1 cellular context compared by ENCODE assay signal in the genomic region with DNA sequence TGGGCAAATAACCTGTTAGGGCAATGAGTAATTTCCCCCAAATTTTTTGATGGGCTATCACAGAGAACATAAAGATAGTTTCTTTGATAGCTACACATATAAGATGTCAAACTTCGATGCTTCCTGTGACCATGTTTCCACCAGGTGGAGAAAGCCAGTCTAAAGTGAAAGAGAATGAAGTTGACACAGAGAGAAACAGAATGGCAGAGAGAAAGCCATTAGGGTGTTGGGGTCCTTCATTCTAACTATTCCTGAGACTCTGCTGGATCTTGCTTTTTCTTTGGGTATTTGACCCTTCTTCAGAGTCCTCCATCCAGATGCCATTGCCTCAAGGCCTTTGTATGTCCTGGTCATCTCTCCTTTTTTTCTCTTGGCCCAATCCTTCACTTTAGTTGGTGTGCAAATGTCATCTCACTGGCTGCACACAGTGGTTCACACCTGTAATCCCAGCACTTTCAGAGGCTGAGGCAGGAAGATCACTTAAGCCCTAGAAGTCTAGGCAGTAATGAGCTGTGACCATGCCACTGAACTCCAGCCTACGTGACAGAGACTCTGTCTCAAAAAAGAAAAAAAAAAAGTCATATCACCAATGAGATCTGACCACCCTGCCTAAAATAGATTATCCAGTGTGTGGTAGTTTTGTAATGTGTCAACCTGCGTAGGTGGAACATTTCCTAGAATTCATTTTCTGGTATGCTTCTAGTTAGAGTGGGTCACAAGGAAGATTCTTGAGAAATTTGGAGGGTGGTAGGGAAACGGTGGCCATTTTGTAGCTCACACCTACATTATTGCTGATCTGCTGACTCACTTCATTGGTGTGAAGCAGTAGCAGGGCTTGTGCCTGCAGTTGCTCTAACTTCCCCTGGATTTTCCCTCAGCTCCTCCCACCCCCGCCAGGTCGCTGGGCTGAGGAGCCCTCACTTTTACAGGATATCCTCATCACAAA.
TF ChIP-seq lines count a peak whose summit lies in the region.

No MANE protein-coding gene starts in this region.

TF ChIP-seq in K562, 482 proteins besides CTCF, POLR2A, EP300 and RAD21 (continued from another document and continues in another):
- TF ChIP-seq, protein P1, sequence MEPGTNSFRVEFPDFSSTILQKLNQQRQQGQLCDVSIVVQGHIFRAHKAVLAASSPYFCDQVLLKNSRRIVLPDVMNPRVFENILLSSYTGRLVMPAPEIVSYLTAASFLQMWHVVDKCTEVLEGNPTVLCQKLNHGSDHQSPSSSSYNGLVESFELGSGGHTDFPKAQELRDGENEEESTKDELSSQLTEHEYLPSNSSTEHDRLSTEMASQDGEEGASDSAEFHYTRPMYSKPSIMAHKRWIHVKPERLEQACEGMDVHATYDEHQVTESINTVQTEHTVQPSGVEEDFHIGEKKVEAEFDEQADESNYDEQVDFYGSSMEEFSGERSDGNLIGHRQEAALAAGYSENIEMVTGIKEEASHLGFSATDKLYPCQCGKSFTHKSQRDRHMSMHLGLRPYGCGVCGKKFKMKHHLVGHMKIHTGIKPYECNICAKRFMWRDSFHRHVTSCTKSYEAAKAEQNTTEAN (CRISPR knock-in tag; IDR thresholded peaks at IDR 0.05), result no peak
- TF ChIP-seq CCNT2 (IDR thresholded peaks at IDR 0.05; ENCODE audit: borderline replicate concordance, extremely low read depth, insufficient read length, low read depth, low read length) (peak; percentile 18), FOS (IDR thresholded peaks at IDR 0.05; ENCODE audit: extremely low read depth, insufficient read length) (no peak), BCOR (IDR thresholded peaks at IDR 0.05) (no peak), ZBED1 (IDR thresholded peaks at IDR 0.05) (no peak), TRIM24 (IDR thresholded peaks at IDR 0.05) (peak; percentile 67 to 81; a peak in 3 of 4 replicates), ZNF408 (CRISPR knock-in tag; IDR thresholded peaks at IDR 0.05; ENCODE audit: low read depth) (no peak), MEF2D (tag; conservative IDR thresholded peaks at IDR 0.05; ENCODE audit: low read depth) (peak; percentile 98), CC2D1A (IDR thresholded peaks at IDR 0.05) (peak; percentile 78; the same call in 1 of the 2 replicates), WHSC1 (IDR thresholded peaks at IDR 0.05; ENCODE audit: low read length) (no peak), MTF1 (CRISPR knock-in tag; IDR thresholded peaks at IDR 0.05; ENCODE audit: borderline replicate concordance) (no peak), RUNX1 (IDR thresholded peaks at IDR 0.05; ENCODE audit: low read depth) (no peak), SIX5 (IDR thresholded peaks at IDR 0.05; ENCODE audit: borderline replicate concordance in 1 of 2, insufficient read depth in 1 of 2, low read depth in 1 of 2, low read length in 2 of 2) (no peak), SMAD2 (IDR thresholded peaks at IDR 0.05; ENCODE audit: low read depth, low read length) (no peak), MCM2 (IDR thresholded peaks at IDR 0.05; ENCODE audit: low read depth) (no peak), HSF4 (CRISPR knock-in tag; IDR thresholded peaks at IDR 0.05; ENCODE audit: borderline replicate concordance) (no peak), PTRF (tag; IDR thresholded peaks at IDR 0.05) (no peak), BACH1 (tag; IDR thresholded peaks at IDR 0.05) (peak; percentile 74), MAFG (tag; conservative IDR thresholded peaks at IDR 0.05) (peak; percentile 68), NONO (IDR thresholded peaks at IDR 0.05; ENCODE audit: low read depth in 2 of 2, low read length in 1 of 2) (no peak), POLR2AphosphoS2 (IDR thresholded peaks at IDR 0.05; ENCODE audit: low read length) (no peak), CHCHD3 (CRISPR knock-in tag; IDR thresholded peaks at IDR 0.05) (no peak), FOXK2 (conservative IDR thresholded peaks at IDR 0.05 in 1 of 2, IDR thresholded peaks at IDR 0.05 in 1 of 2; ENCODE audit: low read depth in 2 of 2) (no peak), ZSCAN29 (IDR thresholded peaks at IDR 0.05) (no peak), FOSL1 (tag; conservative IDR thresholded peaks at IDR 0.05) (peak; percentile 55), ZNF384 (IDR thresholded peaks at IDR 0.05; ENCODE audit: low read depth, low read length) (peak; percentile 87), POU5F1 (IDR thresholded peaks at IDR 0.05; ENCODE audit: borderline replicate concordance, low read depth, low read length, partially characterized antibody) (no peak), GATA2 (CRISPR knock-in tag; IDR thresholded peaks at IDR 0.05) (0 out of 2 replicates have a peak, but pooled peaks have one; percentile 40), MXI1 (IDR thresholded peaks at IDR 0.05; ENCODE audit: low read depth, low read length) (no peak), NFXL1 (CRISPR knock-in tag; IDR thresholded peaks at IDR 0.05) (no peak), TAF15 (IDR thresholded peaks at IDR 0.05; ENCODE audit: low read depth, low read length) (no peak), NFE2 (IDR thresholded peaks at IDR 0.05; ENCODE audit: low read depth) (peak; percentile 88), ZNF146 (CRISPR knock-in tag; IDR thresholded peaks at IDR 0.05; ENCODE audit: unreplicated experiment) (no peak), PPARD (CRISPR knock-in tag; IDR thresholded peaks at IDR 0.05) (no peak), DMBX1 (CRISPR knock-in tag; IDR thresholded peaks at IDR 0.05; ENCODE audit: borderline replicate concordance) (0 out of 2 replicates have a peak, but pooled peaks have one; percentile 24), BRD9 (IDR thresholded peaks at IDR 0.05; ENCODE audit: low read depth, partially characterized antibody) (peak; percentile 84), GABPB2 (CRISPR knock-in tag; conservative IDR thresholded peaks at IDR 0.05) (no peak), CBX5 (IDR thresholded peaks at IDR 0.05; ENCODE audit: borderline replicate concordance, low read depth) (peak; percentile 82; the same call in 1 of the 2 replicates), MAFF (IDR thresholded peaks at IDR 0.05; ENCODE audit: low read length) (peak; percentile 56; the same call in 1 of the 2 replicates), C11orf30 (IDR thresholded peaks at IDR 0.05; ENCODE audit: low read depth) (peak; percentile 89)
- TF ChIP-seq, protein P2, sequence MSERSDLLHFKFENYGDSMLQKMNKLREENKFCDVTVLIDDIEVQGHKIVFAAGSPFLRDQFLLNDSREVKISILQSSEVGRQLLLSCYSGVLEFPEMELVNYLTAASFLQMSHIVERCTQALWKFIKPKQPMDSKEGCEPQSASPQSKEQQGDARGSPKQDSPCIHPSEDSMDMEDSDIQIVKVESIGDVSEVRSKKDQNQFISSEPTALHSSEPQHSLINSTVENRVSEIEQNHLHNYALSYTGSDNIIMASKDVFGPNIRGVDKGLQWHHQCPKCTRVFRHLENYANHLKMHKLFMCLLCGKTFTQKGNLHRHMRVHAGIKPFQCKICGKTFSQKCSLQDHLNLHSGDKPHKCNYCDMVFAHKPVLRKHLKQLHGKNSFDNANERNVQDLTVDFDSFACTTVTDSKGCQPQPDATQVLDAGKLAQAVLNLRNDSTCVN (CRISPR knock-in tag; IDR thresholded peaks at IDR 0.05), result no peak
- TF ChIP-seq, protein P3, sequence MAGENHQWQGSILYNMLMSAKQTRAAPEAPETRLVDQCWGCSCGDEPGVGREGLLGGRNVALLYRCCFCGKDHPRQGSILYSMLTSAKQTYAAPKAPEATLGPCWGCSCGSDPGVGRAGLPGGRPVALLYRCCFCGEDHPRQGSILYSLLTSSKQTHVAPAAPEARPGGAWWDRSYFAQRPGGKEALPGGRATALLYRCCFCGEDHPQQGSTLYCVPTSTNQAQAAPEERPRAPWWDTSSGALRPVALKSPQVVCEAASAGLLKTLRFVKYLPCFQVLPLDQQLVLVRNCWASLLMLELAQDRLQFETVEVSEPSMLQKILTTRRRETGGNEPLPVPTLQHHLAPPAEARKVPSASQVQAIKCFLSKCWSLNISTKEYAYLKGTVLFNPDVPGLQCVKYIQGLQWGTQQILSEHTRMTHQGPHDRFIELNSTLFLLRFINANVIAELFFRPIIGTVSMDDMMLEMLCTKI (IDR thresholded peaks at IDR 0.05; ENCODE audit: partially characterized antibody), result no peak
- TF ChIP-seq, protein P4, sequence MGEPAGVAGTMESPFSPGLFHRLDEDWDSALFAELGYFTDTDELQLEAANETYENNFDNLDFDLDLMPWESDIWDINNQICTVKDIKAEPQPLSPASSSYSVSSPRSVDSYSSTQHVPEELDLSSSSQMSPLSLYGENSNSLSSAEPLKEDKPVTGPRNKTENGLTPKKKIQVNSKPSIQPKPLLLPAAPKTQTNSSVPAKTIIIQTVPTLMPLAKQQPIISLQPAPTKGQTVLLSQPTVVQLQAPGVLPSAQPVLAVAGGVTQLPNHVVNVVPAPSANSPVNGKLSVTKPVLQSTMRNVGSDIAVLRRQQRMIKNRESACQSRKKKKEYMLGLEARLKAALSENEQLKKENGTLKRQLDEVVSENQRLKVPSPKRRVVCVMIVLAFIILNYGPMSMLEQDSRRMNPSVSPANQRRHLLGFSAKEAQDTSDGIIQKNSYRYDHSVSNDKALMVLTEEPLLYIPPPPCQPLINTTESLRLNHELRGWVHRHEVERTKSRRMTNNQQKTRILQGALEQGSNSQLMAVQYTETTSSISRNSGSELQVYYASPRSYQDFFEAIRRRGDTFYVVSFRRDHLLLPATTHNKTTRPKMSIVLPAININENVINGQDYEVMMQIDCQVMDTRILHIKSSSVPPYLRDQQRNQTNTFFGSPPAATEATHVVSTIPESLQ (CRISPR knock-in tag; IDR thresholded peaks at IDR 0.05), result no peak
- TF ChIP-seq, protein P5, sequence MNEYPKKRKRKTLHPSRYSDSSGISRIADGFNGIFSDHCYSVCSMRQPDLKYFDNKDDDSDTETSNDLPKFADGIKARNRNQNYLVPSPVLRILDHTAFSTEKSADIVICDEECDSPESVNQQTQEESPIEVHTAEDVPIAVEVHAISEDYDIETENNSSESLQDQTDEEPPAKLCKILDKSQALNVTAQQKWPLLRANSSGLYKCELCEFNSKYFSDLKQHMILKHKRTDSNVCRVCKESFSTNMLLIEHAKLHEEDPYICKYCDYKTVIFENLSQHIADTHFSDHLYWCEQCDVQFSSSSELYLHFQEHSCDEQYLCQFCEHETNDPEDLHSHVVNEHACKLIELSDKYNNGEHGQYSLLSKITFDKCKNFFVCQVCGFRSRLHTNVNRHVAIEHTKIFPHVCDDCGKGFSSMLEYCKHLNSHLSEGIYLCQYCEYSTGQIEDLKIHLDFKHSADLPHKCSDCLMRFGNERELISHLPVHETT (CRISPR knock-in tag; conservative IDR thresholded peaks at IDR 0.05 in 1 of 2, IDR thresholded peaks at IDR 0.05 in 1 of 2), result no peak
- TF ChIP-seq, protein P6, sequence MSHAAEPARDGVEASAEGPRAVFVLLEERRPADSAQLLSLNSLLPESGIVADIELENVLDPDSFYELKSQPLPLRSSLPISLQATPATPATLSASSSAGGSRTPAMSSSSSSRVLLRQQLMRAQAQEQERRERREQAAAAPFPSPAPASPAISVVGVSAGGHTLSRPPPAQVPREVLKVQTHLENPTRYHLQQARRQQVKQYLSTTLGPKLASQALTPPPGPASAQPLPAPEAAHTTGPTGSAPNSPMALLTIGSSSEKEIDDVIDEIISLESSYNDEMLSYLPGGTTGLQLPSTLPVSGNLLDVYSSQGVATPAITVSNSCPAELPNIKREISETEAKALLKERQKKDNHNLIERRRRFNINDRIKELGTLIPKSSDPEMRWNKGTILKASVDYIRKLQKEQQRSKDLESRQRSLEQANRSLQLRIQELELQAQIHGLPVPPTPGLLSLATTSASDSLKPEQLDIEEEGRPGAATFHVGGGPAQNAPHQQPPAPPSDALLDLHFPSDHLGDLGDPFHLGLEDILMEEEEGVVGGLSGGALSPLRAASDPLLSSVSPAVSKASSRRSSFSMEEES (CRISPR knock-in tag; IDR thresholded peaks at IDR 0.05), result no peak
- TF ChIP-seq, protein P7, sequence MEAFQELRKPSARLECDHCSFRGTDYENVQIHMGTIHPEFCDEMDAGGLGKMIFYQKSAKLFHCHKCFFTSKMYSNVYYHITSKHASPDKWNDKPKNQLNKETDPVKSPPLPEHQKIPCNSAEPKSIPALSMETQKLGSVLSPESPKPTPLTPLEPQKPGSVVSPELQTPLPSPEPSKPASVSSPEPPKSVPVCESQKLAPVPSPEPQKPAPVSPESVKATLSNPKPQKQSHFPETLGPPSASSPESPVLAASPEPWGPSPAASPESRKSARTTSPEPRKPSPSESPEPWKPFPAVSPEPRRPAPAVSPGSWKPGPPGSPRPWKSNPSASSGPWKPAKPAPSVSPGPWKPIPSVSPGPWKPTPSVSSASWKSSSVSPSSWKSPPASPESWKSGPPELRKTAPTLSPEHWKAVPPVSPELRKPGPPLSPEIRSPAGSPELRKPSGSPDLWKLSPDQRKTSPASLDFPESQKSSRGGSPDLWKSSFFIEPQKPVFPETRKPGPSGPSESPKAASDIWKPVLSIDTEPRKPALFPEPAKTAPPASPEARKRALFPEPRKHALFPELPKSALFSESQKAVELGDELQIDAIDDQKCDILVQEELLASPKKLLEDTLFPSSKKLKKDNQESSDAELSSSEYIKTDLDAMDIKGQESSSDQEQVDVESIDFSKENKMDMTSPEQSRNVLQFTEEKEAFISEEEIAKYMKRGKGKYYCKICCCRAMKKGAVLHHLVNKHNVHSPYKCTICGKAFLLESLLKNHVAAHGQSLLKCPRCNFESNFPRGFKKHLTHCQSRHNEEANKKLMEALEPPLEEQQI (IDR thresholded peaks at IDR 0.05), result peak; percentile 86
- TF ChIP-seq, protein P8, sequence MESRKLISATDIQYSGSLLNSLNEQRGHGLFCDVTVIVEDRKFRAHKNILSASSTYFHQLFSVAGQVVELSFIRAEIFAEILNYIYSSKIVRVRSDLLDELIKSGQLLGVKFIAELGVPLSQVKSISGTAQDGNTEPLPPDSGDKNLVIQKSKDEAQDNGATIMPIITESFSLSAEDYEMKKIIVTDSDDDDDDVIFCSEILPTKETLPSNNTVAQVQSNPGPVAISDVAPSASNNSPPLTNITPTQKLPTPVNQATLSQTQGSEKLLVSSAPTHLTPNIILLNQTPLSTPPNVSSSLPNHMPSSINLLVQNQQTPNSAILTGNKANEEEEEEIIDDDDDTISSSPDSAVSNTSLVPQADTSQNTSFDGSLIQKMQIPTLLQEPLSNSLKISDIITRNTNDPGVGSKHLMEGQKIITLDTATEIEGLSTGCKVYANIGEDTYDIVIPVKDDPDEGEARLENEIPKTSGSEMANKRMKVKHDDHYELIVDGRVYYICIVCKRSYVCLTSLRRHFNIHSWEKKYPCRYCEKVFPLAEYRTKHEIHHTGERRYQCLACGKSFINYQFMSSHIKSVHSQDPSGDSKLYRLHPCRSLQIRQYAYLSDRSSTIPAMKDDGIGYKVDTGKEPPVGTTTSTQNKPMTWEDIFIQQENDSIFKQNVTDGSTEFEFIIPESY (CRISPR knock-in tag; IDR thresholded peaks at IDR 0.05), result peak; percentile 94
- TF ChIP-seq, protein P9, sequence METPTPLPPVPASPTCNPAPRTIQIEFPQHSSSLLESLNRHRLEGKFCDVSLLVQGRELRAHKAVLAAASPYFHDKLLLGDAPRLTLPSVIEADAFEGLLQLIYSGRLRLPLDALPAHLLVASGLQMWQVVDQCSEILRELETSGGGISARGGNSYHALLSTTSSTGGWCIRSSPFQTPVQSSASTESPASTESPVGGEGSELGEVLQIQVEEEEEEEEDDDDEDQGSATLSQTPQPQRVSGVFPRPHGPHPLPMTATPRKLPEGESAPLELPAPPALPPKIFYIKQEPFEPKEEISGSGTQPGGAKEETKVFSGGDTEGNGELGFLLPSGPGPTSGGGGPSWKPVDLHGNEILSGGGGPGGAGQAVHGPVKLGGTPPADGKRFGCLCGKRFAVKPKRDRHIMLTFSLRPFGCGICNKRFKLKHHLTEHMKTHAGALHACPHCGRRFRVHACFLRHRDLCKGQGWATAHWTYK (CRISPR knock-in tag; IDR thresholded peaks at IDR 0.05), result no peak
- TF ChIP-seq, protein P10, sequence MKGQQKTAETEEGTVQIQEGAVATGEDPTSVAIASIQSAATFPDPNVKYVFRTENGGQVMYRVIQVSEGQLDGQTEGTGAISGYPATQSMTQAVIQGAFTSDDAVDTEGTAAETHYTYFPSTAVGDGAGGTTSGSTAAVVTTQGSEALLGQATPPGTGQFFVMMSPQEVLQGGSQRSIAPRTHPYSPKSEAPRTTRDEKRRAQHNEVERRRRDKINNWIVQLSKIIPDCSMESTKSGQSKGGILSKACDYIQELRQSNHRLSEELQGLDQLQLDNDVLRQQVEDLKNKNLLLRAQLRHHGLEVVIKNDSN (CRISPR knock-in tag; IDR thresholded peaks at IDR 0.05), result no peak
